In genomic region chr1:14897997-14898645, GRCh38 we compare ENCODE assay signal across 16 cellular contexts.
"Had no signal": no experiment of that assay in that cellular context is flagged by ENCODE, and none has a peak within 500 bp of the region (broad histone marks: within the 10 kb centered on the region; RNA-seq: fewer than 3 reads in every experiment).

No MANE protein-coding gene starts in this region.

- H3K27me3 ChIP-seq: ovary, right atrium auricular region, vagina had no signal

- ATAC-seq: left lobe of liver, natural killer cell had no signal

- DNase-seq: effector CD4-positive, alpha-beta T cell; endodermal cell; foreskin melanocyte; heart left ventricle; hippocampal formation; natural killer cell; ovary; stimulated activated CD4-positive, alpha-beta T cell treated with anti-CD3 and anti-CD28 coated beads, Interleukin-2, amount 100 ng/mL, for 48 hours; stimulated activated naive CD4-positive, alpha-beta T cell treated with Interleukin-2 at 50 U/mL for 16 hours had no signal

- H3K4me3 ChIP-seq: coronary artery, heart left ventricle, ovary, right atrium auricular region, smooth muscle cell, vagina had no signal

- H3K4me2 ChIP-seq: smooth muscle cell had no signal

- FAIRE-seq: endothelial cell of umbilical vein, islet of Langerhans had no signal

- H3K27ac ChIP-seq: coronary artery, heart left ventricle, ovary, right atrium auricular region, vagina had no signal

- H3K36me3 ChIP-seq: heart left ventricle, ovary, right atrium auricular region, vagina had no signal

- H3K9me3 ChIP-seq: heart left ventricle, ovary, right atrium auricular region, vagina had no signal

- H3K4me1 ChIP-seq: heart left ventricle, right atrium auricular region had no signal
